Comparison of ENCODE assay signal across 23 cellular contexts in the genomic region with DNA sequence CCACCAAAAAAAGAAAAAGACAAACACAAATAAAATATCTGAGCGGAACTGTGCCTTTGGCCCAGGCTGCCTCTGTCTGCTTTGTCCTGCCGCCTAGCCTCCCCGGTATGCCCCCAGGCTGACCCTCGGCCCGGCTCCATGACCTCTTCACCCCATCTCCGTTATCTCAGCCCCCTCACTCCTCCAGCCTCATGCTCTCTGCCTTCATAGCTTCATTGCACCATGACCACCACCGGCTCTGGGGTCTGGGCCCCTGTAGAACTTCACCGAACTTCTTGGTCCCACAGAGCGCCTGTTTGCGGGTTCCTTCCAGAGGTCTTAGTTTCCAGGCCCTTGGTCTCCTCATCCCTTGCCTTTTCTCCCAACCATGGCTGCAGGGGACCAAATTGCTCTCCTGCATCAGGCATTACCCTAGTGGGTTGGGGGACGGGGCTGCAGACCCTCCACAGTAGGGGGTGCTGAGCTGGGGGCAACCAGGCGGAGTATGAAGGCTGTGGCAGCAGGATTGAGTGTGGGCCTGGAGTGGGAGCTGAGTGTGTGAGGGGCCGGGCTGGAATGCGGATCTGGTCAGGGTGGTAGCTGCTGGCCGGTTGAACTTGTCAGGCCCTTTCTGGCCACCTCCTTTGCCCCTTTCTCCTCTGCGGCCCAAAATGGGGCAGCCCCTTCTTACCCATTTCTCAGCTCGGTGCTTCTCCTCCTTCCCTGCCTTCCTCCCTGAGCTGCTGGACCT. TPM values are rescaled to one million over a fixed set of nuclear protein-coding genes. Genes with fewer than 3 reads are reported as not detected.
DNase-seq lines count a peak whose midpoint lies in the region; ATAC-seq and TF ChIP-seq lines count a peak whose summit lies in the region.
"Had no signal": no experiment of that assay in that cellular context is flagged by ENCODE, and none has a peak within 500 bp of the region (broad histone marks: within the 10 kb centered on the region; RNA-seq: fewer than 3 reads in every experiment).

No MANE protein-coding gene starts in this region.

- H3K27ac ChIP-seq in WERI-Rb-1 (peak overlapping the region; percentile 77), upper lobe of left lung (peak overlapping the region; percentile 73 to 86 (median 80)), testis (no peak overlapping the region)
- H3K27ac ChIP-seq: gastroesophageal sphincter had no signal

- 75 to 76% methylated on average over 15 to 16 of the region's 17 CpGs for WGBS in upper lobe of left lung, 2 donors
- 84 to 86% methylated on average over 17 of the region's 17 CpGs for WGBS in testis, 2 donors

- intact Hi-C loops in testis (cut with DNase I; ENCODE audit: low total_unique reads): no loop called here

- H3K4me1 Mint-ChIP-seq in activated T-cell treated with anti-CD3 and anti-CD28 coated beads, Interleukin-2, amount 50 U/mL, for 24 hours (ENCODE audit: low read depth): no peaks in the 10 kb centered on the region
- H3K4me1 Mint-ChIP-seq in memory B cell: peaks cover 6% of the 10 kb centered on the region

- no peak for TF ChIP-seq EP300 in upper lobe of left lung (IDR thresholded peaks at IDR 0.05)

- peaks cover 88% of the 10 kb centered on the region for H3K36me3 Mint-ChIP-seq in activated T-cell treated with anti-CD3 and anti-CD28 coated beads, Interleukin-2, amount 50 U/mL, for 24 hours (ENCODE audit: low read depth)
- H3K36me3 Mint-ChIP-seq in memory B cell: peaks cover 34% of the 10 kb centered on the region

- no peaks in the 10 kb centered on the region for H3K9me3 ChIP-seq in WERI-Rb-1 (ENCODE audit: severe bottlenecking)
- H3K9me3 ChIP-seq in upper lobe of left lung: no peaks in the 10 kb centered on the region
- H3K9me3 ChIP-seq in MG63: no peaks in the 10 kb centered on the region
- no peaks in the 10 kb centered on the region for H3K9me3 ChIP-seq in testis
- H3K9me3 ChIP-seq: gastroesophageal sphincter had no signal

- H3K9me3 Mint-ChIP-seq in activated T-cell treated with anti-CD3 and anti-CD28 coated beads, Interleukin-2, amount 50 U/mL, for 24 hours: no peaks in the 10 kb centered on the region
- H3K9me3 Mint-ChIP-seq in memory B cell: no peaks in the 10 kb centered on the region
- H3K9me3 Mint-ChIP-seq: activated CD8-positive, alpha-beta T cell treated with anti-CD3 and anti-CD28 coated beads for 36 hours; CD4-positive, CD25-positive, alpha-beta regulatory T cell had no signal

- TF ChIP-seq POLR2A in upper lobe of left lung (IDR thresholded peaks at IDR 0.05) (no peak), testis (IDR thresholded peaks at IDR 0.05) (no peak)

- H3K4me3 ChIP-seq in WERI-Rb-1 (ENCODE audit: low read depth, low read length): no peak overlapping the region
- peak overlapping the region in 3 of 4 donors; percentile 14 to 40 (median 32) for H3K4me3 ChIP-seq in upper lobe of left lung
- H3K4me3 ChIP-seq in MG63: no peak overlapping the region
- no peak overlapping the region for H3K4me3 ChIP-seq in testis
- H3K4me3 ChIP-seq: gastroesophageal sphincter, skin epidermis had no signal

- no peak for DNase-seq in activated T-cell treated with anti-CD3 and anti-CD28 coated beads, Interleukin-2, amount 50 U/mL, for 24 hours
- DNase-seq in activated T-cell treated with anti-CD3 and anti-CD28 coated beads for 4 hours (no peak), WERI-Rb-1 (no peak), memory B cell (ENCODE audit: low spot score in 2 of 2) (no peak), upper lobe of left lung (peak in 1 of 2 donors; percentile 29), MG63 (no peak), GM19238 (ENCODE audit: insufficient read length, low spot score) (no peak), testis (no peak)
- DNase-seq: activated CD4-positive, CD25-positive, alpha-beta regulatory T cell treated with anti-CD3 and anti-CD28 coated beads, Interleukin-2, amount 50 U/mL, for 72 hours; activated CD8-positive, alpha-beta T cell treated with anti-CD3 and anti-CD28 coated beads for 36 hours; activated effector memory CD4-positive, alpha-beta T cell treated with Interleukin-2 at 50 U/mL for 16 hours; CD4-positive, CD25-positive, alpha-beta regulatory T cell; hippocampal formation; left cardiac atrium; NCI-H1048; NCI-H1694 treated with DMSO at 0.1 percent for 48 hours; NCI-H526 treated with DMSO at 0.1 percent for 48 hours; stimulated activated CD8-positive, alpha-beta memory T cell treated with anti-CD3 and anti-CD28 coated beads, Interleukin-4, amount 100 ng/mL, for 48 hours had no signal

- H3K27ac Mint-ChIP-seq in activated T-cell treated with anti-CD3 and anti-CD28 coated beads, Interleukin-2, amount 50 U/mL, for 24 hours: peak overlapping the region; percentile 55
- peak overlapping the region; percentile 60 for H3K27ac Mint-ChIP-seq in memory B cell
- H3K27ac Mint-ChIP-seq: activated CD8-positive, alpha-beta T cell treated with anti-CD3 and anti-CD28 coated beads for 36 hours had no signal

- H3K27me3 Mint-ChIP-seq in activated T-cell treated with anti-CD3 and anti-CD28 coated beads, Interleukin-2, amount 50 U/mL, for 24 hours: no peaks in the 10 kb centered on the region
- H3K27me3 Mint-ChIP-seq in memory B cell: no peaks in the 10 kb centered on the region
- H3K27me3 Mint-ChIP-seq: activated CD8-positive, alpha-beta T cell treated with anti-CD3 and anti-CD28 coated beads for 36 hours; CD4-positive, CD25-positive, alpha-beta regulatory T cell had no signal

- TF ChIP-seq CTCF in WERI-Rb-1 (IDR thresholded peaks at IDR 0.05; ENCODE audit: low read depth, low read length) (no peak), upper lobe of left lung (IDR thresholded peaks at IDR 0.05) (no peak), testis (IDR thresholded peaks at IDR 0.05) (no peak)

- H3K27me3 ChIP-seq in WERI-Rb-1 (ENCODE audit: insufficient read depth, low read depth, severe bottlenecking) (no peaks in the 10 kb centered on the region), upper lobe of left lung (no peaks in the 10 kb centered on the region), MG63 (no peaks in the 10 kb centered on the region), testis (no peaks in the 10 kb centered on the region)
- H3K27me3 ChIP-seq: gastroesophageal sphincter had no signal

- H3K4me3 Mint-ChIP-seq in activated T-cell treated with anti-CD3 and anti-CD28 coated beads, Interleukin-2, amount 50 U/mL, for 24 hours: no peak overlapping the region
- H3K4me3 Mint-ChIP-seq in memory B cell: no peak overlapping the region
- H3K4me3 Mint-ChIP-seq: activated CD8-positive, alpha-beta T cell treated with anti-CD3 and anti-CD28 coated beads for 36 hours had no signal

- no peak for ATAC-seq in memory B cell (ENCODE audit: low read depth)
- no peak for ATAC-seq in upper lobe of left lung (ENCODE audit: low FRiP score in 2 of 2)
- ATAC-seq: activated CD8-positive, alpha-beta T cell treated with anti-CD3 and anti-CD28 coated beads for 36 hours; gastroesophageal sphincter; left cardiac atrium; Panc1 had no signal

- peaks cover 91% of the 10 kb centered on the region for H3K36me3 ChIP-seq in WERI-Rb-1
- H3K36me3 ChIP-seq in upper lobe of left lung: peaks cover 45 to 100% (median 87%) of the 10 kb centered on the region in 4 donors
- H3K36me3 ChIP-seq in MG63: peaks cover 78% of the 10 kb centered on the region
- H3K36me3 ChIP-seq in testis (ENCODE audit: low read depth, missing control alignments): no peaks in the 10 kb centered on the region

- H3K4me1 ChIP-seq in upper lobe of left lung (peaks cover 4 to 69% (median 51%) of the 10 kb centered on the region in 4 donors), testis (peaks cover 3% of the 10 kb centered on the region)

RNA-seq across cellular contexts. Expression of a gene that starts 6.9 kb away (rescaled TPM):
- total RNA-seq in upper lobe of left lung (10 to 100 TPM; 11.5 to 28.2 (median 25.0) TPM), testis (10 to 100 TPM; 32.1 to 40.2 TPM)
- 6.5 and 25.9 TPM in 2 replicates for total RNA-seq in MG63 (2014; rRNA removed; shearing (Covaris generic); ENCODE audit: low replicate concordance)
- 57.3 TPM for polyA plus RNA-seq in testis (ENCODE audit: insufficient read depth, low read depth, low replicate concordance)

RNA-seq across cellular contexts. Expression of a gene that starts 7.5 kb away (rescaled TPM):
- total RNA-seq in upper lobe of left lung (10 to 100 TPM; 29.5 to 82.8 (median 55.7) TPM), testis (10 to 100 TPM; 64.0 to 72.3 TPM)
- total RNA-seq in MG63 (2014; rRNA removed; shearing (Covaris generic); ENCODE audit: low replicate concordance): 97.4 and 290 TPM in 2 replicates
- polyA plus RNA-seq in testis (ENCODE audit: insufficient read depth, low read depth, low replicate concordance): 98.1 TPM

RNA-seq across cellular contexts. Expression of a gene that starts 14.8 kb away (rescaled TPM):
- total RNA-seq in upper lobe of left lung (100 to 1,000 TPM in 2 of 6 donors, 10 to 100 TPM in 4; 70.2 to 195 (median 81.5) TPM), testis (100 to 1,000 TPM; 126 to 140 TPM)
- 41.3 and 59.4 TPM in 2 replicates for total RNA-seq in MG63 (2014; rRNA removed; shearing (Covaris generic); ENCODE audit: low replicate concordance)
- polyA plus RNA-seq in testis (ENCODE audit: insufficient read depth, low read depth, low replicate concordance): 66.5 TPM

RNA-seq across cellular contexts. Expression of a gene that starts 22.3 kb away (rescaled TPM):
- 10 to 100 TPM in 1 of 6 donors, 1 to 10 TPM in 5; 1.2 to 11.0 (median 6.5) TPM for total RNA-seq in upper lobe of left lung
- not detected in 2 replicates for total RNA-seq in MG63 (2014; rRNA removed; shearing (Covaris generic); ENCODE audit: low replicate concordance)
- 10 to 100 TPM; 28.3 to 45.3 TPM for total RNA-seq in testis
- polyA plus RNA-seq in testis (ENCODE audit: insufficient read depth, low read depth, low replicate concordance): 75.1 TPM
- total RNA-seq: CD4-positive, CD25-positive, alpha-beta regulatory T cell; Daoy; myocyte had no signal
- polyA plus RNA-seq: CD4-positive, CD25-positive, alpha-beta regulatory T cell had no signal

RNA-seq across cellular contexts. Expression of a gene that starts 26.6 kb away (rescaled TPM):
- 100 to 1,000 TPM in 5 of 6 donors, 10 to 100 TPM in 1; 95.4 to 187 (median 139) TPM for total RNA-seq in upper lobe of left lung
- total RNA-seq in MG63 (2014; rRNA removed; shearing (Covaris generic); ENCODE audit: low replicate concordance): 96.9 and 121 TPM in 2 replicates
- 100 to 1,000 TPM; 160 to 203 TPM for total RNA-seq in testis
- polyA plus RNA-seq in testis (ENCODE audit: insufficient read depth, low read depth, low replicate concordance): 280 TPM

Comparison
In these comparisons a context has a peak if more than half of its experiments do, and no peak if none do; other contexts are left out.
1. H3K27ac ChIP-seq: peak in WERI-Rb-1 (single experiment) and upper lobe of left lung (4 of 4); none in testis (0 of 2).
2. H3K4me3 ChIP-seq: peak in upper lobe of left lung (3 of 4); none in WERI-Rb-1 (single experiment), MG63 (single experiment) and testis (0 of 2).